ENCODE assay signal across 8 cellular contexts in the genomic region with DNA sequence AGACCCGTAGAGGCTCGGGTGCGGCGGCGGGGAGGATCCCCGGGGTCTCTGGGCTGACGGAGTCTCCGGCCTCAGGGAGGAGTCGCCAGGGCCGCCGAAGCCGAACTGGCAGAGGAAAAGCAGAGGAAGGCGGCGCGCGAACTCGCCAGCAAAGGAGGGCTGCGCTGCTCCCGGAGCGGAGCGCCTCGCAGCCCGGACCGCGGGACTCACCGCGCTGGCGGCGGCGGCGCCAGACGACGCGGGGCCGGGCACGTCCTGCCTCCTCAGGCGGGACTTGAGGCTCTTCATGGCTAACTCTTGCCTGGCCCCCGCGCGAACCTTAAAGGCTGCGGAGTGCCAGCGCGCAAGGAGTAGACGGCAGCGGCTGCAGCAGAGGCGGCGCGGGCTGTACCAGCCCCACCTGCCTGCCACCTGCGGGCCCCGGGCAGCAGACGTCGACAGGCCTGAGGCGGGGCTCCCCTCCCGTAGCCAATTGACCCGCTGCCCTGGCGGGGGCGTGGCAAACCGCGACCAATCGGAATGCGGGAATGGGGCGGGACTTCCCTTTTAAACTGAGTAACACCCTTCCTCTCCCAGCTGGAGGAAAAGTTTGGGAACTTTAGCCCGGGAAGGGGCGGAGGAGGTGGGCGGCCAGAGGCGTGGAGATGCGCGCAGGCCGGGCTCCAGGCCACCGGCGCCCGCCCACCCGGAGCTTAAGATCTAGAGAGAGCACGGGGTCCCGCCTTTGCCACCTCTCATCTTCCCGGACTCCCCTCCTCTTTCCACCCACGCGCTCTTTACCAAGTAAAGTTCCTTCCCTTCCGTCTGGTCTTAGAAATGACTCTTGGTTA. TPM values are rescaled to one million over a fixed set of nuclear protein-coding genes. Genes with fewer than 3 reads are reported as not detected.
DNase-seq lines count a peak whose midpoint lies in the region; ATAC-seq and TF ChIP-seq lines count a peak whose summit lies in the region.

A gene with protein sequence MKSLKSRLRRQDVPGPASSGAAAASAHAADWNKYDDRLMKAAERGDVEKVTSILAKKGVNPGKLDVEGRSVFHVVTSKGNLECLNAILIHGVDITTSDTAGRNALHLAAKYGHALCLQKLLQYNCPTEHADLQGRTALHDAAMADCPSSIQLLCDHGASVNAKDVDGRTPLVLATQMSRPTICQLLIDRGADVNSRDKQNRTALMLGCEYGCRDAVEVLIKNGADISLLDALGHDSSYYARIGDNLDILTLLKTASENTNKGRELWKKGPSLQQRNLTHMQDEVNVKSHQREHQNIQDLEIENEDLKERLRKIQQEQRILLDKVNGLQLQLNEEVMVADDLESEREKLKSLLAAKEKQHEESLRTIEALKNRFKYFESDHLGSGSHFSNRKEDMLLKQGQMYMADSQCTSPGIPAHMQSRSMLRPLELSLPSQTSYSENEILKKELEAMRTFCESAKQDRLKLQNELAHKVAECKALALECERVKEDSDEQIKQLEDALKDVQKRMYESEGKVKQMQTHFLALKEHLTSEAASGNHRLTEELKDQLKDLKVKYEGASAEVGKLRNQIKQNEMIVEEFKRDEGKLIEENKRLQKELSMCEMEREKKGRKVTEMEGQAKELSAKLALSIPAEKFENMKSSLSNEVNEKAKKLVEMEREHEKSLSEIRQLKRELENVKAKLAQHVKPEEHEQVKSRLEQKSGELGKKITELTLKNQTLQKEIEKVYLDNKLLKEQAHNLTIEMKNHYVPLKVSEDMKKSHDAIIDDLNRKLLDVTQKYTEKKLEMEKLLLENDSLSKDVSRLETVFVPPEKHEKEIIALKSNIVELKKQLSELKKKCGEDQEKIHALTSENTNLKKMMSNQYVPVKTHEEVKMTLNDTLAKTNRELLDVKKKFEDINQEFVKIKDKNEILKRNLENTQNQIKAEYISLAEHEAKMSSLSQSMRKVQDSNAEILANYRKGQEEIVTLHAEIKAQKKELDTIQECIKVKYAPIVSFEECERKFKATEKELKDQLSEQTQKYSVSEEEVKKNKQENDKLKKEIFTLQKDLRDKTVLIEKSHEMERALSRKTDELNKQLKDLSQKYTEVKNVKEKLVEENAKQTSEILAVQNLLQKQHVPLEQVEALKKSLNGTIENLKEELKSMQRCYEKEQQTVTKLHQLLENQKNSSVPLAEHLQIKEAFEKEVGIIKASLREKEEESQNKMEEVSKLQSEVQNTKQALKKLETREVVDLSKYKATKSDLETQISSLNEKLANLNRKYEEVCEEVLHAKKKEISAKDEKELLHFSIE (N-terminal part only) (minus strand): TSS at position 439 of the 830 bp plus-strand sequence. CDS start 151 bp downstream, at position 288.

- H3K4me3 Mint-ChIP-seq in activated T-cell treated with anti-CD3 and anti-CD28 coated beads, Interleukin-2, amount 50 U/mL, for 24 hours, result peak within 1 kb of the TSS; percentile 76

- peaks cover 22% of the 10 kb centered on the region for H3K4me1 Mint-ChIP-seq in activated T-cell treated with anti-CD3 and anti-CD28 coated beads, Interleukin-2, amount 50 U/mL, for 24 hours (ENCODE audit: low read depth)

- H3K9me3 ChIP-seq in NT2/D1 (ENCODE audit: insufficient read depth, low read length), result no peaks in the 10 kb centered on the region

- H3K36me3 ChIP-seq in NT2/D1 (ENCODE audit: insufficient read depth, insufficient read length, low read length), result no peaks in the 10 kb centered on the region

- no peak for TF ChIP-seq CTCF in C4-2B (conservative IDR thresholded peaks at IDR 0.05)

- peak; percentile 80 for ATAC-seq in GM19467 (IDR thresholded peaks at IDR 0.05; ENCODE audit: unreplicated experiment)

- DNase-seq in HT-29 (ENCODE audit: low spot score) (peak; percentile 100), NT2/D1 (ENCODE audit: low read depth, low spot score) (peak; percentile 97), epithelial cell of prostate (ENCODE audit: low read depth, low spot score) (peak; percentile 77), midbrain (lab: John Stamatoyannopoulos, UW) (peak; percentile 95)
- DNase-seq in activated T-cell treated with anti-CD3 and anti-CD28 coated beads, Interleukin-2, amount 50 U/mL, for 24 hours, result peak; percentile 89
- DNase-seq in stimulated activated CD8-positive, alpha-beta memory T cell treated with anti-CD3 and anti-CD28 coated beads, Interleukin-15, amount 100 ng/mL, for 24 hours (ENCODE audit: low read depth), result peak; percentile 47

- H3K27ac ChIP-seq in C4-2B, result peak within 1 kb of the TSS; percentile 80
- H3K27ac ChIP-seq in epithelial cell of prostate, result peak within 1 kb of the TSS; percentile 83

- H3K4me1 ChIP-seq in NT2/D1 (ENCODE audit: insufficient read depth, insufficient read length), result no peaks in the 10 kb centered on the region

- peak within 1 kb of the TSS; percentile 29 for H3K27ac Mint-ChIP-seq in activated T-cell treated with anti-CD3 and anti-CD28 coated beads, Interleukin-2, amount 50 U/mL, for 24 hours

- peaks cover 11% of the 10 kb centered on the region for H3K27me3 ChIP-seq in NT2/D1 (ENCODE audit: insufficient read depth, insufficient read length)

- no peaks in the 10 kb centered on the region for H3K9me3 Mint-ChIP-seq in activated T-cell treated with anti-CD3 and anti-CD28 coated beads, Interleukin-2, amount 50 U/mL, for 24 hours

- peaks cover 50% of the 10 kb centered on the region for H3K27me3 Mint-ChIP-seq in activated T-cell treated with anti-CD3 and anti-CD28 coated beads, Interleukin-2, amount 50 U/mL, for 24 hours

- no peaks in the 10 kb centered on the region for H3K36me3 Mint-ChIP-seq in activated T-cell treated with anti-CD3 and anti-CD28 coated beads, Interleukin-2, amount 50 U/mL, for 24 hours (ENCODE audit: low read depth)

- H3K4me3 ChIP-seq in NT2/D1 (ENCODE audit: insufficient read length, low read depth), result peak within 1 kb of the TSS; percentile 75

- H3K9ac ChIP-seq in NT2/D1 (ENCODE audit: insufficient read length, low read depth), result peak within 1 kb of the TSS; percentile 83

RNA-seq across cellular contexts. Expression of the gene that starts here (rescaled TPM):
- 20.2 and 20.5 TPM in 2 replicates for total RNA-seq in HT-29 (2014; rRNA removed; shearing (Covaris generic))

Comparison
In these comparisons a context has a peak if more than half of its experiments do, and no peak if none do; other contexts are left out.
1. Peak in every context shown above with its lines: DNase-seq, ATAC-seq, H3K4me3 ChIP-seq and H3K27ac ChIP-seq.
2. DNase-seq: peak in every context shown above with its lines; median percentile 100 in HT-29; 97 in NT2/D1; 95 in midbrain; 89 in activated T-cell treated with anti-CD3 and anti-CD28 coated beads, Interleukin-2, amount 50 U/mL, for 24 hours; 77 in epithelial cell of prostate; 47 in stimulated activated CD8-positive, alpha-beta memory T cell treated with anti-CD3 and anti-CD28 coated beads, Interleukin-15, amount 100 ng/mL, for 24 hours.